Comparison of ENCODE assay signal across 1 cellular context in genomic region chr20:53594068-53595017, GRCh38.
TF ChIP-seq lines count a peak whose summit lies in the region.

No MANE protein-coding gene starts in this region.

TF ChIP-seq in K562, 482 proteins besides CTCF, POLR2A, EP300 and RAD21 (continued from another document):
- TF ChIP-seq, protein P1, sequence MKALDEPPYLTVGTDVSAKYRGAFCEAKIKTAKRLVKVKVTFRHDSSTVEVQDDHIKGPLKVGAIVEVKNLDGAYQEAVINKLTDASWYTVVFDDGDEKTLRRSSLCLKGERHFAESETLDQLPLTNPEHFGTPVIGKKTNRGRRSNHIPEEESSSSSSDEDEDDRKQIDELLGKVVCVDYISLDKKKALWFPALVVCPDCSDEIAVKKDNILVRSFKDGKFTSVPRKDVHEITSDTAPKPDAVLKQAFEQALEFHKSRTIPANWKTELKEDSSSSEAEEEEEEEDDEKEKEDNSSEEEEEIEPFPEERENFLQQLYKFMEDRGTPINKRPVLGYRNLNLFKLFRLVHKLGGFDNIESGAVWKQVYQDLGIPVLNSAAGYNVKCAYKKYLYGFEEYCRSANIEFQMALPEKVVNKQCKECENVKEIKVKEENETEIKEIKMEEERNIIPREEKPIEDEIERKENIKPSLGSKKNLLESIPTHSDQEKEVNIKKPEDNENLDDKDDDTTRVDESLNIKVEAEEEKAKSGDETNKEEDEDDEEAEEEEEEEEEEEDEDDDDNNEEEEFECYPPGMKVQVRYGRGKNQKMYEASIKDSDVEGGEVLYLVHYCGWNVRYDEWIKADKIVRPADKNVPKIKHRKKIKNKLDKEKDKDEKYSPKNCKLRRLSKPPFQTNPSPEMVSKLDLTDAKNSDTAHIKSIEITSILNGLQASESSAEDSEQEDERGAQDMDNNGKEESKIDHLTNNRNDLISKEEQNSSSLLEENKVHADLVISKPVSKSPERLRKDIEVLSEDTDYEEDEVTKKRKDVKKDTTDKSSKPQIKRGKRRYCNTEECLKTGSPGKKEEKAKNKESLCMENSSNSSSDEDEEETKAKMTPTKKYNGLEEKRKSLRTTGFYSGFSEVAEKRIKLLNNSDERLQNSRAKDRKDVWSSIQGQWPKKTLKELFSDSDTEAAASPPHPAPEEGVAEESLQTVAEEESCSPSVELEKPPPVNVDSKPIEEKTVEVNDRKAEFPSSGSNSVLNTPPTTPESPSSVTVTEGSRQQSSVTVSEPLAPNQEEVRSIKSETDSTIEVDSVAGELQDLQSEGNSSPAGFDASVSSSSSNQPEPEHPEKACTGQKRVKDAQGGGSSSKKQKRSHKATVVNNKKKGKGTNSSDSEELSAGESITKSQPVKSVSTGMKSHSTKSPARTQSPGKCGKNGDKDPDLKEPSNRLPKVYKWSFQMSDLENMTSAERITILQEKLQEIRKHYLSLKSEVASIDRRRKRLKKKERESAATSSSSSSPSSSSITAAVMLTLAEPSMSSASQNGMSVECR (CRISPR knock-in tag; IDR thresholded peaks at IDR 0.05): no peak
- TF ChIP-seq, protein P2, sequence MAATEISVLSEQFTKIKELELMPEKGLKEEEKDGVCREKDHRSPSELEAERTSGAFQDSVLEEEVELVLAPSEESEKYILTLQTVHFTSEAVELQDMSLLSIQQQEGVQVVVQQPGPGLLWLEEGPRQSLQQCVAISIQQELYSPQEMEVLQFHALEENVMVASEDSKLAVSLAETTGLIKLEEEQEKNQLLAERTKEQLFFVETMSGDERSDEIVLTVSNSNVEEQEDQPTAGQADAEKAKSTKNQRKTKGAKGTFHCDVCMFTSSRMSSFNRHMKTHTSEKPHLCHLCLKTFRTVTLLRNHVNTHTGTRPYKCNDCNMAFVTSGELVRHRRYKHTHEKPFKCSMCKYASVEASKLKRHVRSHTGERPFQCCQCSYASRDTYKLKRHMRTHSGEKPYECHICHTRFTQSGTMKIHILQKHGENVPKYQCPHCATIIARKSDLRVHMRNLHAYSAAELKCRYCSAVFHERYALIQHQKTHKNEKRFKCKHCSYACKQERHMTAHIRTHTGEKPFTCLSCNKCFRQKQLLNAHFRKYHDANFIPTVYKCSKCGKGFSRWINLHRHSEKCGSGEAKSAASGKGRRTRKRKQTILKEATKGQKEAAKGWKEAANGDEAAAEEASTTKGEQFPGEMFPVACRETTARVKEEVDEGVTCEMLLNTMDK (IDR thresholded peaks at IDR 0.05; ENCODE audit: borderline replicate concordance, insufficient read depth, low read depth, low read length, poor library complexity, severe bottlenecking): peak; percentile 68
- TF ChIP-seq IRF1 (CRISPR knock-in tag; IDR thresholded peaks at IDR 0.05; ENCODE audit: borderline replicate concordance) (no peak), ZKSCAN8 (CRISPR knock-in tag; IDR thresholded peaks at IDR 0.05) (no peak), MTA3 (IDR thresholded peaks at IDR 0.05; ENCODE audit: borderline replicate concordance) (no peak), ZSCAN29 (IDR thresholded peaks at IDR 0.05) (no peak), ZNF318 (IDR thresholded peaks at IDR 0.05; ENCODE audit: borderline replicate concordance in 1 of 2, low read depth in 1 of 2) (no peak)
